ENCODE assay signal across 11 cellular contexts in the genomic region with DNA sequence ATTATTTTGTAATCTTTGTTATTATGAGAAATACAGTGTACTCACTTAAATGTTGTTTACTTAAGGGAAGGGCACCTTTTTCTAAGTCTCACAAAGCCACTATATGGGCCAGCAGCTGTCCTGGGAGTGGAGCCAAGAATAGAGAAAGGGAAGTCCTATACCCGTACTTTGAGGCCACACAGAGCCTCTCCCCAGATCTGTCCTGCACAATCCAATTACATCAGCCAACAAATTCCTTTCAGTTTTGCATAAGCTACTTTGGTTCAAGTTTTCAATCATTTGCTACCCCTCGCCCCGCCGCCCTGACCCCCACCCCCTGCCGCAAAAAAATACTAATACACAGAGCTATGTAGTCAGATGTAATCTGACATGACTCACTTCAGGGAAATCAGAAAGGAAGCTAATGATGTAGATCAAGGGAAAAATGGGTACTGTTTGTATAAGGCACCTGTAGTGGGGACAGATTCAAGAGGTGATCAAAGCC.
A peak's percentile ranks its signal among the peaks of the same experiment; 100 is the strongest.
DNase-seq lines count a peak whose midpoint lies in the region; ATAC-seq and TF ChIP-seq lines count a peak whose summit lies in the region.
"Had no signal": no experiment of that assay in that cellular context is flagged by ENCODE, and none has a peak within 500 bp of the region (broad histone marks: within the 10 kb centered on the region; RNA-seq: fewer than 3 reads in every experiment).

No MANE protein-coding gene starts in this region.

- no peak for TF ChIP-seq POLR2A in stomach (IDR thresholded peaks at IDR 0.05)

- TF ChIP-seq CTCF in stomach (IDR thresholded peaks at IDR 0.05) (no peak), coronary artery (IDR thresholded peaks at IDR 0.05) (no peak)

- CTCF ChIA-PET in naive thymus-derived CD4-positive, alpha-beta T cell (lab: Charles Lee), result no interaction called here

- no peaks in the 10 kb centered on the region for H3K4me1 Mint-ChIP-seq in naive thymus-derived CD4-positive, alpha-beta T cell
- H3K4me1 Mint-ChIP-seq: activated CD4-positive, alpha-beta T cell treated with anti-CD3 and anti-CD28 coated beads, Interleukin-2, amount 10 ng/mL, durations not matched to agents 7 days and 5 days had no signal

- DNase-seq in NCI-H2196 (lab: John Stamatoyannopoulos, UW; ENCODE audit: unreplicated experiment) (peak; percentile 42), NCI-H2196 treated with DMSO at 0.1 percent for 48 hours (lab: John Stamatoyannopoulos, UW; ENCODE audit: unreplicated experiment) (no peak), left cardiac atrium (no peak), stomach (peak; percentile 33), coronary artery (ENCODE audit: low spot score) (no peak), D341Med (ENCODE audit: low spot score) (no peak)
- DNase-seq in naive thymus-derived CD4-positive, alpha-beta T cell, result no peak
- DNase-seq: activated CD4-positive, alpha-beta T cell treated with anti-CD3 and anti-CD28 coated beads, Interleukin-2, amount 10 ng/mL, durations not matched to agents 7 days and 5 days; islet precursor cell; NCI-H2171 had no signal

- WGBS in stomach, 5 donors, result 11 to 19% (median 14%) methylated on average over 5 of the region's 5 CpGs

- H3K4me3 ChIP-seq in stomach, result no peak overlapping the region
- H3K4me3 ChIP-seq in coronary artery, result no peak overlapping the region
- H3K4me3 ChIP-seq in naive thymus-derived CD4-positive, alpha-beta T cell (ENCODE audit: low read length), result no peak overlapping the region

- TF ChIP-seq EP300 in stomach (IDR thresholded peaks at IDR 0.05), result no peak

- no peaks in the 10 kb centered on the region for H3K27me3 ChIP-seq in stomach
- no peaks in the 10 kb centered on the region for H3K27me3 ChIP-seq in naive thymus-derived CD4-positive, alpha-beta T cell (ENCODE audit: control insufficient read depth in 2 of 2, insufficient read depth in 2 of 2, low read length in 2 of 2)

- H3K4me1 ChIP-seq in stomach, result peaks cover 0 to 8% (median 3%) of the 10 kb centered on the region in 4 donors
- no peaks in the 10 kb centered on the region for H3K4me1 ChIP-seq in naive thymus-derived CD4-positive, alpha-beta T cell (ENCODE audit: control insufficient read depth in 2 of 2, insufficient read depth in 2 of 2, low read length in 2 of 2)

- intact Hi-C loops in left cardiac atrium (cut with DNase I), result no loop called here
- intact Hi-C loops in stomach (cut with DNase I; ENCODE audit: low total_unique reads), result no loop called here
- intact Hi-C loops in naive thymus-derived CD4-positive, alpha-beta T cell (cut with micrococcal nuclease), result no loop called here

- POLR2A ChIA-PET in naive thymus-derived CD4-positive, alpha-beta T cell (lab: Charles Lee), result no interaction called here

- no peak overlapping the region for H3K4me3 Mint-ChIP-seq in naive thymus-derived CD4-positive, alpha-beta T cell
- H3K4me3 Mint-ChIP-seq: activated CD4-positive, alpha-beta T cell treated with anti-CD3 and anti-CD28 coated beads, Interleukin-2, amount 10 ng/mL, durations not matched to agents 7 days and 5 days had no signal

- H3K9me3 Mint-ChIP-seq in naive thymus-derived CD4-positive, alpha-beta T cell, result peaks cover 7 to 25% (median 13%) of the 10 kb centered on the region in 11 donors

- H3K36me3 Mint-ChIP-seq in naive thymus-derived CD4-positive, alpha-beta T cell, result peaks cover 0 to 14% (median 0%) of the 10 kb centered on the region in 5 donors

- H3K27ac Mint-ChIP-seq in naive thymus-derived CD4-positive, alpha-beta T cell, result no peak overlapping the region
- H3K27ac Mint-ChIP-seq: activated CD4-positive, alpha-beta T cell treated with anti-CD3 and anti-CD28 coated beads, Interleukin-2, amount 10 ng/mL, durations not matched to agents 7 days and 5 days had no signal

- no peaks in the 10 kb centered on the region for H3K36me3 ChIP-seq in stomach
- no peaks in the 10 kb centered on the region for H3K36me3 ChIP-seq in naive thymus-derived CD4-positive, alpha-beta T cell (ENCODE audit: control insufficient read depth in 2 of 3, insufficient read depth in 3 of 3, low read length in 3 of 3)

- ATAC-seq in SK-N-SH treated with all-trans-retinoic acid at 6 μM for 48 hours (peak; percentile 67), left cardiac atrium (peak; percentile 44 to 64)
- no peak for ATAC-seq in naive thymus-derived CD4-positive, alpha-beta T cell

- H3K9me3 ChIP-seq in stomach, result peaks cover 6 to 21% (median 18%) of the 10 kb centered on the region in 4 donors
- H3K9me3 ChIP-seq in naive thymus-derived CD4-positive, alpha-beta T cell (ENCODE audit: control insufficient read depth in 2 of 3, low read length in 3 of 3), result peaks cover 0 to 9% (median 0%) of the 10 kb centered on the region in 3 experiments

- H3K27ac ChIP-seq in stomach (no peak overlapping the region), coronary artery (no peak overlapping the region)
- no peak overlapping the region for H3K27ac ChIP-seq in naive thymus-derived CD4-positive, alpha-beta T cell (ENCODE audit: low read depth, low read length)

- H3K27me3 Mint-ChIP-seq in naive thymus-derived CD4-positive, alpha-beta T cell, result peaks cover 0 to 18% (median 8%) of the 10 kb centered on the region in 5 donors

TF ChIP-seq in SK-N-SH treated with all-trans-retinoic acid at 6 μM for 48 hours, 23 proteins besides CTCF, POLR2A, EP300 and RAD21:
- peak; percentile 16; the same call in 1 of the 2 replicates for TF ChIP-seq ISL1 (CRISPR knock-in tag; IDR thresholded peaks at IDR 0.05)
- TF ChIP-seq ZFP3 (CRISPR knock-in tag; IDR thresholded peaks at IDR 0.05), result no peak

Comparison
In these comparisons a context has a peak if more than half of its experiments do, and no peak if none do; other contexts are left out.
1. DNase-seq: peak in NCI-H2196 (single experiment) and stomach (single experiment); none in NCI-H2196 treated with DMSO at 0.1 percent for 48 hours (single experiment), left cardiac atrium (single experiment), coronary artery (single experiment), naive thymus-derived CD4-positive, alpha-beta T cell (0 of 9) and D341Med (single experiment).